Comparison of ENCODE assay signal across 1 cellular context in the genomic region with DNA sequence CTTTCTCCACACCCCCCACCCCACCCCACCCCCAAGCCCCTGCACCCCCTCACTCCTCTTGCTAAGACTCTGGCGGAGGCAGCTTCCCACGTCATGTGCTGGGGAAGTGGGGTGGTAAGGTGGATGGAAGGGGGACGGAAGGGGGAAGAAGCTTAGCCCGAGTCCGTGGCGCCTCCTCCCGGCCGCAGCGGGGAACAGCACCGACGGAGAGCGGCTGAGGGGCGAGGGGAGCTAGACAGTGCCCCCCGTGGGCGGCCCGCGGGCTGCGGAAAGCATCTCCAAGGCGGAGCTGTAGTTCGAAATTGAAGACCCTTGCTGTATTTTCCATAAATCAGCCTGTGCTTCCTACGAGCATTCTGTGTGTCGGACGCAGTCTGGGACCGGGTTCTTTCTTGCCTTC.
TF ChIP-seq lines count a peak whose summit lies in the region.

No MANE protein-coding gene starts in this region.

TF ChIP-seq in SK-N-SH, 30 proteins besides CTCF, POLR2A, EP300 and RAD21 (continued from another document):
- TF ChIP-seq, protein P1, sequence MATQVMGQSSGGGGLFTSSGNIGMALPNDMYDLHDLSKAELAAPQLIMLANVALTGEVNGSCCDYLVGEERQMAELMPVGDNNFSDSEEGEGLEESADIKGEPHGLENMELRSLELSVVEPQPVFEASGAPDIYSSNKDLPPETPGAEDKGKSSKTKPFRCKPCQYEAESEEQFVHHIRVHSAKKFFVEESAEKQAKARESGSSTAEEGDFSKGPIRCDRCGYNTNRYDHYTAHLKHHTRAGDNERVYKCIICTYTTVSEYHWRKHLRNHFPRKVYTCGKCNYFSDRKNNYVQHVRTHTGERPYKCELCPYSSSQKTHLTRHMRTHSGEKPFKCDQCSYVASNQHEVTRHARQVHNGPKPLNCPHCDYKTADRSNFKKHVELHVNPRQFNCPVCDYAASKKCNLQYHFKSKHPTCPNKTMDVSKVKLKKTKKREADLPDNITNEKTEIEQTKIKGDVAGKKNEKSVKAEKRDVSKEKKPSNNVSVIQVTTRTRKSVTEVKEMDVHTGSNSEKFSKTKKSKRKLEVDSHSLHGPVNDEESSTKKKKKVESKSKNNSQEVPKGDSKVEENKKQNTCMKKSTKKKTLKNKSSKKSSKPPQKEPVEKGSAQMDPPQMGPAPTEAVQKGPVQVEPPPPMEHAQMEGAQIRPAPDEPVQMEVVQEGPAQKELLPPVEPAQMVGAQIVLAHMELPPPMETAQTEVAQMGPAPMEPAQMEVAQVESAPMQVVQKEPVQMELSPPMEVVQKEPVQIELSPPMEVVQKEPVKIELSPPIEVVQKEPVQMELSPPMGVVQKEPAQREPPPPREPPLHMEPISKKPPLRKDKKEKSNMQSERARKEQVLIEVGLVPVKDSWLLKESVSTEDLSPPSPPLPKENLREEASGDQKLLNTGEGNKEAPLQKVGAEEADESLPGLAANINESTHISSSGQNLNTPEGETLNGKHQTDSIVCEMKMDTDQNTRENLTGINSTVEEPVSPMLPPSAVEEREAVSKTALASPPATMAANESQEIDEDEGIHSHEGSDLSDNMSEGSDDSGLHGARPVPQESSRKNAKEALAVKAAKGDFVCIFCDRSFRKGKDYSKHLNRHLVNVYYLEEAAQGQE (IDR thresholded peaks at IDR 0.05; ENCODE audit: low read depth, low read length) = no peak
- no peak for TF ChIP-seq NFIC (IDR thresholded peaks at IDR 0.05; ENCODE audit: borderline replicate concordance)
- TF ChIP-seq, protein P2, sequence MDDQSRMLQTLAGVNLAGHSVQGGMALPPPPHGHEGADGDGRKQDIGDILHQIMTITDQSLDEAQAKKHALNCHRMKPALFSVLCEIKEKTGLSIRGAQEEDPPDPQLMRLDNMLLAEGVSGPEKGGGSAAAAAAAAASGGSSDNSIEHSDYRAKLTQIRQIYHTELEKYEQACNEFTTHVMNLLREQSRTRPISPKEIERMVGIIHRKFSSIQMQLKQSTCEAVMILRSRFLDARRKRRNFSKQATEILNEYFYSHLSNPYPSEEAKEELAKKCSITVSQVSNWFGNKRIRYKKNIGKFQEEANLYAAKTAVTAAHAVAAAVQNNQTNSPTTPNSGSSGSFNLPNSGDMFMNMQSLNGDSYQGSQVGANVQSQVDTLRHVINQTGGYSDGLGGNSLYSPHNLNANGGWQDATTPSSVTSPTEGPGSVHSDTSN (IDR thresholded peaks at IDR 0.05) = no peak
- TF ChIP-seq TAF1 (IDR thresholded peaks at IDR 0.05; ENCODE audit: borderline replicate concordance, low read depth, low read length) = no peak
- TF ChIP-seq FOSL2 (IDR thresholded peaks at IDR 0.05; ENCODE audit: borderline replicate concordance, low read depth) = no peak
- no peak for TF ChIP-seq TEAD4 (IDR thresholded peaks at IDR 0.05; ENCODE audit: borderline replicate concordance, insufficient read depth)
- no peak for TF ChIP-seq IRF3 (IDR thresholded peaks at IDR 0.05; ENCODE audit: low read depth, low read length)
- TF ChIP-seq CHD2 (IDR thresholded peaks at IDR 0.05; ENCODE audit: low read length, partially characterized antibody) = no peak
- TF ChIP-seq RFX5 (IDR thresholded peaks at IDR 0.05; ENCODE audit: low read length) = no peak
- no peak for TF ChIP-seq GATA2 (CRISPR knock-in tag; IDR thresholded peaks at IDR 0.05)
- TF ChIP-seq, protein P3, sequence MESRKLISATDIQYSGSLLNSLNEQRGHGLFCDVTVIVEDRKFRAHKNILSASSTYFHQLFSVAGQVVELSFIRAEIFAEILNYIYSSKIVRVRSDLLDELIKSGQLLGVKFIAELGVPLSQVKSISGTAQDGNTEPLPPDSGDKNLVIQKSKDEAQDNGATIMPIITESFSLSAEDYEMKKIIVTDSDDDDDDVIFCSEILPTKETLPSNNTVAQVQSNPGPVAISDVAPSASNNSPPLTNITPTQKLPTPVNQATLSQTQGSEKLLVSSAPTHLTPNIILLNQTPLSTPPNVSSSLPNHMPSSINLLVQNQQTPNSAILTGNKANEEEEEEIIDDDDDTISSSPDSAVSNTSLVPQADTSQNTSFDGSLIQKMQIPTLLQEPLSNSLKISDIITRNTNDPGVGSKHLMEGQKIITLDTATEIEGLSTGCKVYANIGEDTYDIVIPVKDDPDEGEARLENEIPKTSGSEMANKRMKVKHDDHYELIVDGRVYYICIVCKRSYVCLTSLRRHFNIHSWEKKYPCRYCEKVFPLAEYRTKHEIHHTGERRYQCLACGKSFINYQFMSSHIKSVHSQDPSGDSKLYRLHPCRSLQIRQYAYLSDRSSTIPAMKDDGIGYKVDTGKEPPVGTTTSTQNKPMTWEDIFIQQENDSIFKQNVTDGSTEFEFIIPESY (IDR thresholded peaks at IDR 0.05; ENCODE audit: borderline replicate concordance, low read depth) = no peak
- no peak for TF ChIP-seq FOXM1 (IDR thresholded peaks at IDR 0.05; ENCODE audit: low read depth)
- no peak for TF ChIP-seq EZH2phosphoT487 (IDR thresholded peaks at IDR 0.05; ENCODE audit: borderline replicate concordance, low read depth)
